In genomic region chr3:13205567-13206143, GRCh38 we compare ENCODE assay signal across 25 cellular contexts.
"Had no signal": no experiment of that assay in that cellular context is flagged by ENCODE, and none has a peak within 500 bp of the region (broad histone marks: within the 10 kb centered on the region; RNA-seq: fewer than 3 reads in every experiment).

No MANE protein-coding gene starts in this region.

- ATAC-seq: effector memory CD8-positive, alpha-beta T cell; esophagus mucosa; gastrocnemius medialis; heart right ventricle; left cardiac atrium; left lung; left ventricle myocardium superior; lower lobe of right lung; mucosa of descending colon had no signal

- H3K36me3 ChIP-seq: colonic mucosa, esophagus squamous epithelium, gastrocnemius medialis, heart right ventricle, left lung, lower lobe of right lung had no signal

- H3K4me1 ChIP-seq: colonic mucosa, gastrocnemius medialis, left lung had no signal

- H3K27me3 ChIP-seq: colonic mucosa had no signal

- DNase-seq: colonic mucosa; cortex of kidney; effector CD8-positive, alpha-beta T cell; effector memory CD8-positive, alpha-beta T cell; endodermal cell; erythroblast; esophagus squamous epithelium; foreskin fibroblast; foreskin melanocyte; gastrocnemius medialis; glutamatergic neuron; head of caudate nucleus; heart right ventricle; hippocampal formation; left cardiac atrium; left ventricle myocardium superior; mesenchymal stem cell; mucosa of descending colon had no signal

- H3K4me3 ChIP-seq: colonic mucosa, esophagus squamous epithelium, gastrocnemius medialis, heart right ventricle, left lung, lower lobe of right lung, mucosa of descending colon had no signal

- H3K27ac ChIP-seq: colonic mucosa, epithelial cell of prostate, esophagus squamous epithelium, gastrocnemius medialis, heart right ventricle, left lung, lower lobe of right lung had no signal

- H3K9me3 ChIP-seq: colonic mucosa, esophagus squamous epithelium, gastrocnemius medialis, heart right ventricle, left lung, lower lobe of right lung, mucosa of descending colon had no signal

- FAIRE-seq: endometrium, islet of Langerhans, keratinocyte had no signal
